In genomic region chr10:1044964-1045363, GRCh38 we compare ENCODE assay signal across 12 cellular contexts. TPM values are rescaled to one million over a fixed set of nuclear protein-coding genes. Genes with fewer than 3 reads are reported as not detected.
DNase-seq lines count a peak whose midpoint lies in the region; ATAC-seq and TF ChIP-seq lines count a peak whose summit lies in the region.
"Had no signal": no experiment of that assay in that cellular context is flagged by ENCODE, and none has a peak within 500 bp of the region (broad histone marks: within the 10 kb centered on the region; RNA-seq: fewer than 3 reads in every experiment).

No MANE protein-coding gene starts in this region.

- H3K27me3 ChIP-seq in left ventricle myocardium inferior (ENCODE audit: low read depth), result no peaks in the 10 kb centered on the region
- H3K27me3 ChIP-seq in muscle layer of duodenum (ENCODE audit: low read depth, low read length), result no peaks in the 10 kb centered on the region
- H3K27me3 ChIP-seq in upper lobe of right lung, result no peaks in the 10 kb centered on the region
- H3K27me3 ChIP-seq in osteoblast (ENCODE audit: insufficient read depth, low read length), result no peaks in the 10 kb centered on the region

- peaks cover 30% of the 10 kb centered on the region for H3K36me3 ChIP-seq in left ventricle myocardium inferior
- H3K36me3 ChIP-seq in muscle layer of duodenum (ENCODE audit: control insufficient read depth in 1 of 2, insufficient read depth in 2 of 2, low read length in 2 of 2), result peaks cover 13 to 17% of the 10 kb centered on the region in 2 donors
- peaks cover 36% of the 10 kb centered on the region for H3K36me3 ChIP-seq in upper lobe of right lung
- H3K36me3 ChIP-seq in osteoblast (ENCODE audit: insufficient read depth, low read length), result peaks cover 31% of the 10 kb centered on the region

- H3K4me1 ChIP-seq in left ventricle myocardium inferior (peaks cover 58% of the 10 kb centered on the region), muscle layer of duodenum (ENCODE audit: control insufficient read depth in 1 of 2, insufficient read depth in 2 of 2, low read length in 2 of 2) (peaks cover 4 to 13% of the 10 kb centered on the region in 2 donors), upper lobe of right lung (peaks cover 20% of the 10 kb centered on the region), osteoblast (ENCODE audit: insufficient read depth, low read length) (peaks cover 6% of the 10 kb centered on the region)

- H3K4me3 Mint-ChIP-seq in activated naive CD8-positive, alpha-beta T cell treated with anti-CD3 and anti-CD28 coated beads, Interleukin-2, amount 50 U/mL, for 24 hours, result peak overlapping the region; percentile 66

- intact Hi-C loops in left ventricle myocardium inferior (cut with micrococcal nuclease) (no loop called here), Right ventricle myocardium superior (cut with DNase I) (no loop called here), upper lobe of right lung (cut with DNase I) (no loop called here)

- peaks cover 44% of the 10 kb centered on the region for H3K4me1 Mint-ChIP-seq in activated naive CD8-positive, alpha-beta T cell treated with anti-CD3 and anti-CD28 coated beads, Interleukin-2, amount 50 U/mL, for 24 hours

- peak overlapping the region; percentile 71 for H3K27ac ChIP-seq in left ventricle myocardium inferior (replicated peaks)
- H3K27ac ChIP-seq in muscle layer of duodenum (ENCODE audit: low read length), result peak overlapping the region; percentile 80
- peak overlapping the region; percentile 63 for H3K27ac ChIP-seq in upper lobe of right lung
- H3K27ac ChIP-seq in osteoblast (ENCODE audit: low read depth, low read length), result no peak overlapping the region

- TF ChIP-seq CTCF in left ventricle myocardium inferior (IDR thresholded peaks at IDR 0.05; ENCODE audit: borderline replicate concordance), result no peak
- TF ChIP-seq CTCF in upper lobe of right lung (IDR thresholded peaks at IDR 0.05), result no peak
- no peak for TF ChIP-seq CTCF in osteoblast (IDR thresholded peaks at IDR 0.05; ENCODE audit: extremely low read depth, low read depth, low read length)

- H4K20me1 ChIP-seq in osteoblast (ENCODE audit: insufficient read depth, low read length), result peaks cover 24% of the 10 kb centered on the region

- H3K79me2 ChIP-seq in osteoblast (ENCODE audit: insufficient read depth, low read length), result peaks cover 48% of the 10 kb centered on the region

- peaks cover 49% of the 10 kb centered on the region for H3K36me3 Mint-ChIP-seq in activated naive CD8-positive, alpha-beta T cell treated with anti-CD3 and anti-CD28 coated beads, Interleukin-2, amount 50 U/mL, for 24 hours (ENCODE audit: low read depth)

- H3K4me2 ChIP-seq in osteoblast (ENCODE audit: insufficient read depth, low read length), result no peak overlapping the region

- H3K27ac Mint-ChIP-seq in activated naive CD8-positive, alpha-beta T cell treated with anti-CD3 and anti-CD28 coated beads, Interleukin-2, amount 50 U/mL, for 24 hours, result peak overlapping the region; percentile 70

- H3K9me3 ChIP-seq in left ventricle myocardium inferior (replicated peaks) (no peaks in the 10 kb centered on the region), muscle layer of duodenum (ENCODE audit: control insufficient read depth in 1 of 2, low read length in 2 of 2) (no peaks in the 10 kb centered on the region), upper lobe of right lung (no peaks in the 10 kb centered on the region), osteoblast (ENCODE audit: low read depth, low read length) (no peaks in the 10 kb centered on the region)
- H3K9me3 ChIP-seq: mucosa of descending colon had no signal

- H2AFZ ChIP-seq in osteoblast (ENCODE audit: low read length), result no peak overlapping the region

- DNase-seq in left ventricle myocardium inferior (no peak), Right ventricle myocardium superior (no peak), upper lobe of right lung (no peak), pons (ENCODE audit: low spot score) (no peak), nucleus accumbens (lab: John Stamatoyannopoulos, UW) (no peak), osteoblast (ENCODE audit: insufficient read length, low spot score, missing footprints) (no peak)
- no peak for DNase-seq in activated naive CD8-positive, alpha-beta T cell treated with anti-CD3 and anti-CD28 coated beads, Interleukin-2, amount 50 U/mL, for 24 hours
- DNase-seq: mucosa of descending colon, SHP77 had no signal

- H3K9me3 Mint-ChIP-seq in activated naive CD8-positive, alpha-beta T cell treated with anti-CD3 and anti-CD28 coated beads, Interleukin-2, amount 50 U/mL, for 24 hours, result no peaks in the 10 kb centered on the region

- no peaks in the 10 kb centered on the region for H3K27me3 Mint-ChIP-seq in activated naive CD8-positive, alpha-beta T cell treated with anti-CD3 and anti-CD28 coated beads, Interleukin-2, amount 50 U/mL, for 24 hours

- no peak for ATAC-seq in Right ventricle myocardium superior (ENCODE audit: poor library complexity)
- ATAC-seq in activated naive CD8-positive, alpha-beta T cell treated with anti-CD3 and anti-CD28 coated beads, Interleukin-2, amount 50 U/mL, for 24 hours, result no peak
- no peak for ATAC-seq in upper lobe of right lung
- ATAC-seq: mucosa of descending colon had no signal

- no peak overlapping the region for H3K4me3 ChIP-seq in left ventricle myocardium inferior
- H3K4me3 ChIP-seq in muscle layer of duodenum (ENCODE audit: low read depth in 1 of 2, low read length in 2 of 2), result no peak overlapping the region
- no peak overlapping the region for H3K4me3 ChIP-seq in upper lobe of right lung
- H3K4me3 ChIP-seq in osteoblast (ENCODE audit: insufficient read depth, low read length), result no peak overlapping the region
- H3K4me3 ChIP-seq: mucosa of descending colon had no signal

RNA-seq across cellular contexts. Expression of gene IDI1, which starts 4.0 kb away (rescaled TPM):
- total RNA-seq in left ventricle myocardium inferior (15.6 TPM), Right ventricle myocardium superior (13.0 TPM), upper lobe of right lung (68.5 TPM), osteoblast (104 and 123 TPM in 2 replicates)

RNA-seq across cellular contexts. Expression of gene WDR37, which starts 11.2 kb away (rescaled TPM):
- total RNA-seq in left ventricle myocardium inferior (28.2 TPM), Right ventricle myocardium superior (28.0 TPM), upper lobe of right lung (19.9 TPM), osteoblast (18.8 and 20.6 TPM in 2 replicates)

RNA-seq across cellular contexts. Expression of gene IDI2, which starts 19.3 kb away (rescaled TPM):
- total RNA-seq in left ventricle myocardium inferior (0.33 TPM), Right ventricle myocardium superior (0.16 TPM), upper lobe of right lung (not detected), osteoblast (not detected in 2 replicates)
- total RNA-seq: fibroblast of lung, H4, mucosa of descending colon had no signal

RNA-seq across cellular contexts. Expression of gene GTPBP4, which starts 56.7 kb away (rescaled TPM):
- total RNA-seq in left ventricle myocardium inferior, result 33.8 TPM
- 24.7 TPM for total RNA-seq in Right ventricle myocardium superior
- 36.5 TPM for total RNA-seq in upper lobe of right lung
- 25.0 and 27.1 TPM in 2 replicates for total RNA-seq in osteoblast
